In the genomic region with DNA sequence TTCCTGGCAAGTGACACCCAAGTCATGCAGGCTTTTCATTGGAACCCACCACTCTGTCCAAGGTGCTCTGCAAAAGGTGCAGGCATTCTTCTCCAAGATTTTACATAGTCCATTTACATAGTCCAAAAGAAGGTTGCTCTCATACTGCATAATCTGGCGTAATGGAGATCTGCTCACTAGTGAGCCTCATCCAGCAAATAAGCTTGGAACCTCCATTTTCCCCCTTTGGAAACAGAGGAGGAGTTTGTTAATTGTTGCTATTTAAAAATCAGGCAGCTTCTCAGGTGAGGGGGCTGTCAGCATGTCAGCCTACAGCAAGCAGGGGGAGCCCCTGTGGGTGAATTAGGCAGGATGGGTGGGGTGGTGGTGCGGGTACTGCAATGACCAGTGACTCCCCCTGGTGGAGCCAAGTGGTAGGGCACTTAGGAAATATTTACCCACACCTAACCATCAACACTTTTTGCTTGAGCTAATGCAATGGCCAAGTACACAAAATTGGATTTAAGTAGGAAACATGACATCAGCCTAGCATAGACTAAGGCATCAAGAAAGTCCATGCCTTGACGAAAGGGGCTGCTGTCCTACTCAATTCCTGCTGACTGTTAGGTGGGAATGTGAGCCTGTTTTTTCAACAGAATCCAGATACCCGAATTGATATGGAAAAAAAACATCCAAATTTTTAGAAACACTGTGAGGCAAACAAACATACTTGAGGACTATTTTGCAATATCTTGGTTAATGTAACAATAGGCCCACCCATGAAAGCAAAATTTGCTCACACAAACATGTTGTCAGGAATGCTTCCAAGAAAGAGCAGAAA, we compare ENCODE assay signal across 8 cellular contexts.
DNase-seq lines count a peak whose midpoint lies in the region; ATAC-seq and TF ChIP-seq lines count a peak whose summit lies in the region.

No MANE protein-coding gene starts in this region.

- H3K27ac Mint-ChIP-seq in Calu3 (ENCODE audit: unreplicated experiment) = no peak overlapping the region

- no peaks in the 10 kb centered on the region for H3K36me3 Mint-ChIP-seq in Calu3 (ENCODE audit: insufficient read depth, unreplicated experiment)

- no peak overlapping the region for H3K4me3 Mint-ChIP-seq in Calu3 (ENCODE audit: low read depth, unreplicated experiment)

- no peaks in the 10 kb centered on the region for H3K9me3 Mint-ChIP-seq in Calu3 (ENCODE audit: low read depth, unreplicated experiment)

- DNase-seq in Calu3 (peak; percentile 78), H4 (ENCODE audit: low spot score) (peak; percentile 55), NCI-H2029 (lab: John Stamatoyannopoulos, UW) (peak; percentile 31), caudate nucleus (lab: John Stamatoyannopoulos, UW) (peak in 44 of 61 donors; percentile 11 to 88 (median 46)), kidney tubule cell (ENCODE audit: low spot score) (peak; percentile 55)
- DNase-seq in stimulated activated CD4-positive, alpha-beta T cell treated with anti-CD3 and anti-CD28 coated beads, Interleukin-4, amount 100 ng/mL, for 4 hours = peak; percentile 65 to 66

- peak; percentile 93 for TF ChIP-seq CTCF in Calu3 (IDR thresholded peaks at IDR 0.05; ENCODE audit: unreplicated experiment)

- intact Hi-C loops in Calu3 (cut with micrococcal nuclease; ENCODE audit: unreplicated experiment) = no loop called here

- CTCF ChIA-PET in Calu3 (lab: Charles Lee) = interaction anchor here (0.6 to 1.3 kb wide), 11 partner anchors 10 to 286 kb away, joined by 3 to 12 read pairs (median 3); partner anchors contain the start of gene CHRM4

- BruUV-seq in Calu3 (replicated peaks; lab: Mats Ljungman, UMichigan) = no TSS peak

- no peaks in the 10 kb centered on the region for H3K27me3 Mint-ChIP-seq in Calu3 (ENCODE audit: unreplicated experiment)

- peaks cover 5% of the 10 kb centered on the region for H3K4me1 Mint-ChIP-seq in Calu3 (ENCODE audit: low read depth, unreplicated experiment)

- peak; percentile 83 to 85 for ATAC-seq in activated CD4-positive, CD25-positive, alpha-beta regulatory T cell treated with anti-CD3 and anti-CD28 coated beads, Interleukin-2, amount 50 U/mL, for 24 hours
- no peak for ATAC-seq in HG03097 (IDR thresholded peaks at IDR 0.05; ENCODE audit: low FRiP score, unreplicated experiment)

- peak overlapping the region; percentile 58 for H3K27ac ChIP-seq in caudate nucleus (ENCODE audit: low read depth, low read length)
